ENCODE assay signal across 15 cellular contexts in the genomic region with DNA sequence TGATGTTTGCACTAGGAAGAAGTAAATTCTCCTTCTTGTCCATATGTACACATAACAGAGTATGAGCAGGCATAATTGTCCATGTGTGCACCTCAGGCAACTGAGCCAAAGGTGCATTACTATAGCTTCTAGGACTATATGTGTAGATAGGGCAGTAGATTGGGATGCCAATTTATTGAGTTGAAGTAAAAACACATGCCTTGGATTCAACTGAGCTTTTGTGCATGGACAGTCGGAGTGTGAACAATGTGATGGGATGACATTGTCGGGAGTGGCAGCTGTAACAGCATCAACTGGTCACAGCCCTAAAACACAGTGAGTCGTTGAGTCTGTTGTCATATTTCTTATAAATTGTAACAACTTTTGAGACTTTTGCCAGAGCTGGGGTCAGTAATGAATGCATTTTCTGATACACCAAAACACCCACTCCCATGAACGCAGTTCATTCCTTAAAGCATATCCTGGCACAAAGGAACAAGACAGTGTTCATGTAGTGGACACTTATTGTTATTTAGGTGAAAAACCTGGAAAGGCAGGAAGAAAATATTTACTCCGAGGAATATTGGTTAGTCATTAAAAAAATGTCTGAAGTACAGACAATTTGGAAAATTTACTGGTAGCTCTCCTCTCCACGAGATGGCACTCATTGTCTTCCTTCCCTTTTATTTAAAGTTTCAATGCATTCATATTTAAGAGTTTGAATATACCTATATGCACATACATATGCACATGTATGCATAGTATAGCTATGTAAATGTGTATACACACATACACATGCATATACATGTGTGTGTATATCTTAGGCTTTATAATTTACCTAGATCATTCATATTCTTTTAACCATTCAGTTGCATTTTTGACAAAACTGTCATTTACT.
A peak's percentile ranks its signal among the peaks of the same experiment; 100 is the strongest.
DNase-seq lines count a peak whose midpoint lies in the region; ATAC-seq, FAIRE-seq and TF ChIP-seq lines count a peak whose summit lies in the region.
"Had no signal": no experiment of that assay in that cellular context is flagged by ENCODE, and none has a peak within 500 bp of the region (broad histone marks: within the 10 kb centered on the region; RNA-seq: fewer than 3 reads in every experiment).

No MANE protein-coding gene starts in this region.

- no peak overlapping the region for H3K4me3 Mint-ChIP-seq in naive thymus-derived CD4-positive, alpha-beta T cell
- H3K4me3 Mint-ChIP-seq: activated B cell treated with CpG ODN at 0.5 μM for 24 hours had no signal

- H3K27me3 ChIP-seq in GM12878 (replicated peaks in 1 of 2; ENCODE audit: control insufficient read depth in 2 of 2, insufficient read depth in 2 of 2, low read length in 1 of 2) (no peaks in the 10 kb centered on the region), tibial artery (no peaks in the 10 kb centered on the region)
- peaks cover 0 to 5% of the 10 kb centered on the region in 2 donors for H3K27me3 ChIP-seq in naive thymus-derived CD4-positive, alpha-beta T cell (ENCODE audit: control insufficient read depth in 2 of 2, insufficient read depth in 2 of 2, low read length in 2 of 2)

- no peaks in the 10 kb centered on the region for H3K9me3 Mint-ChIP-seq in naive thymus-derived CD4-positive, alpha-beta T cell
- H3K9me3 Mint-ChIP-seq: activated B cell treated with CpG ODN at 0.5 μM for 24 hours; activated T-helper 2 cell treated with anti-CD3 and anti-CD28 coated beads, Interferon-gamma antibody, Interleukin-2, Interleukin-4, amounts not matched to agents 10 μg/mL and 5 μg/mL and 100 μg/mL, durations not matched to agents 14 hours and 24 hours and 36 hours had no signal

- no peak for FAIRE-seq in GM12878 (lab: Jason Lieb, UNC)

- peaks cover 0 to 2% (median 0%) of the 10 kb centered on the region in 7 donors for H3K4me1 Mint-ChIP-seq in naive thymus-derived CD4-positive, alpha-beta T cell
- H3K4me1 Mint-ChIP-seq: activated B cell treated with CpG ODN at 0.5 μM for 24 hours had no signal

- no peaks in the 10 kb centered on the region for H3K79me2 ChIP-seq in GM12878 (ENCODE audit: control insufficient read depth, insufficient read depth, low read length)

- in situ Hi-C loops in GM12878 (cut with MboI): no loop called here

- peak; percentile 30 for DNase-seq in Daoy (ENCODE audit: low read depth)
- peak; percentile 15 for DNase-seq in MV-4-11 (lab: John Stamatoyannopoulos, UW)
- no peak for DNase-seq in GM12878 (ENCODE audit: low read depth, low spot score)
- peak in 1 of 9 donors; percentile 12 for DNase-seq in naive thymus-derived CD4-positive, alpha-beta T cell
- no peak for DNase-seq in tibial artery
- DNase-seq in activated naive CD4-positive, alpha-beta T cell treated with anti-CD3 and anti-CD28 coated beads, Interleukin-2, amount 50 U/mL, for 16 hours: no peak
- no peak for DNase-seq in anterior cingulate cortex (lab: John Stamatoyannopoulos, UW)
- no peak for DNase-seq in occipital lobe (lab: John Stamatoyannopoulos, UW)
- DNase-seq: activated B cell treated with CpG ODN at 0.5 μM for 24 hours; effector memory CD4-positive, alpha-beta T cell; kidney glomerular epithelial cell; NCI-H524 treated with DMSO at 0.1 percent for 48 hours; stimulated activated CD4-positive, alpha-beta T cell treated with anti-CD3 and anti-CD28 coated beads, Interleukin-4, amount 100 ng/mL, for 4 hours had no signal

- TF ChIP-seq RAD21 in GM12878 (IDR thresholded peaks at IDR 0.05; ENCODE audit: insufficient read depth, low read depth, low read length): 0 out of 2 replicates have a peak, but pooled peaks have one; percentile 11

- H4K20me1 ChIP-seq in GM12878 (ENCODE audit: control insufficient read depth, insufficient read depth): no peaks in the 10 kb centered on the region

- no peak overlapping the region for H2AFZ ChIP-seq in GM12878 (ENCODE audit: control insufficient read depth, low read depth, low read length)

- peak overlapping the region in 1 of 9 donors; percentile 7 for H3K27ac Mint-ChIP-seq in naive thymus-derived CD4-positive, alpha-beta T cell
- H3K27ac Mint-ChIP-seq: activated B cell treated with CpG ODN at 0.5 μM for 24 hours; activated T-helper 2 cell treated with anti-CD3 and anti-CD28 coated beads, Interferon-gamma antibody, Interleukin-2, Interleukin-4, amounts not matched to agents 10 μg/mL and 5 μg/mL and 100 μg/mL, durations not matched to agents 14 hours and 24 hours and 36 hours had no signal

- CTCF ChIA-PET in GM12878 (lab: Yijun Ruan, JAX): interaction anchor here (1.0 to 2.0 kb wide), 4 partner anchors 14 to 1278 kb away, joined by 3 to 6 read pairs (median 4); no protein-coding TSS in a partner anchor
- CTCF ChIA-PET in naive thymus-derived CD4-positive, alpha-beta T cell (lab: Charles Lee): interaction anchor here (0.9 to 4.5 kb wide), 3 partner anchors 366 to 383 kb away, joined by 3 to 15 read pairs (median 4); no protein-coding TSS in a partner anchor

- no peak overlapping the region for H3K4me2 ChIP-seq in GM12878 (ENCODE audit: control insufficient read depth, insufficient read depth)

- H3K27me3 Mint-ChIP-seq in naive thymus-derived CD4-positive, alpha-beta T cell: peaks cover 0 to 4% (median 0%) of the 10 kb centered on the region in 5 donors

- H3K27ac ChIP-seq in GM12878 (ENCODE audit: control insufficient read depth, insufficient read depth) (no peak overlapping the region), tibial artery (no peak overlapping the region)
- no peak overlapping the region for H3K27ac ChIP-seq in naive thymus-derived CD4-positive, alpha-beta T cell (ENCODE audit: low read depth, low read length)
- H3K27ac ChIP-seq: thoracic aorta had no signal

- RAD21 ChIA-PET in GM12878 (lab: Charles Lee; ENCODE audit: unreplicated experiment): interaction anchor here (1.0 kb wide), 2 partner anchors 375 to 382 kb away, joined by 3 to 5 read pairs; no protein-coding TSS in a partner anchor

- BruUV-seq in GM12878 (replicated peaks; lab: Mats Ljungman, UMichigan): no TSS peak

- H3K9me3 ChIP-seq in GM12878 (replicated peaks; ENCODE audit: control insufficient read depth, insufficient read depth, low read length) (no peaks in the 10 kb centered on the region), tibial artery (no peaks in the 10 kb centered on the region)
- no peaks in the 10 kb centered on the region for H3K9me3 ChIP-seq in naive thymus-derived CD4-positive, alpha-beta T cell (ENCODE audit: control insufficient read depth in 2 of 3, low read length in 3 of 3)
- H3K9me3 ChIP-seq: thoracic aorta had no signal

- no peak for TF ChIP-seq POLR2A in GM12878 (IDR thresholded peaks at IDR 0.05; ENCODE audit: low read depth, low read length)

- POLR2A ChIA-PET in GM12878 (lab: Charles Lee): no interaction called here
- POLR2A ChIA-PET in naive thymus-derived CD4-positive, alpha-beta T cell (lab: Charles Lee): no interaction called here

- peaks cover 0 to 1% (median 0%) of the 10 kb centered on the region in 5 donors for H3K36me3 Mint-ChIP-seq in naive thymus-derived CD4-positive, alpha-beta T cell

- TF ChIP-seq EP300 in GM12878 (IDR thresholded peaks at IDR 0.05; ENCODE audit: borderline replicate concordance in 1 of 2, control insufficient read depth in 1 of 2, low read depth in 2 of 2, low read length in 2 of 2): no peak

- TF ChIP-seq CTCF in GM12878 (IDR thresholded peaks at IDR 0.05 in 2 of 3, conservative IDR thresholded peaks at IDR 0.05 in 1 of 3; ENCODE audit: control insufficient read depth in 2 of 3, extremely low read depth in 1 of 3, insufficient read depth in 1 of 3, low read depth in 3 of 3, low read length in 3 of 3) (peak in 2 of 3 experiments; percentile 7 to 40; a peak in 1 of 6 replicates), tibial artery (IDR thresholded peaks at IDR 0.05) (no peak)

- 47% methylated on average over 6 of the region's 6 CpGs for WGBS in GM12878 (ENCODE audit: insufficient coverage, insufficient replicate concordance, low lambda C conversion rate, missing lambda C conversion rate)

- intact Hi-C loops in GM12878 (cut with micrococcal nuclease; ENCODE audit: unreplicated experiment): no loop called here
- intact Hi-C loops in naive thymus-derived CD4-positive, alpha-beta T cell (cut with micrococcal nuclease): loop anchor here in 1 of 2 donors (1.0 kb wide), 3 partner anchors 320 to 481 kb away; no protein-coding TSS in a partner anchor
- intact Hi-C loops in tibial artery (cut with DNase I; ENCODE audit: low total_unique reads): no loop called here

- H3K4me1 ChIP-seq in GM12878 (ENCODE audit: control insufficient read depth, insufficient read depth, low read length) (no peaks in the 10 kb centered on the region), tibial artery (peaks cover 0 to 17% (median 11%) of the 10 kb centered on the region in 4 donors)
- no peaks in the 10 kb centered on the region for H3K4me1 ChIP-seq in naive thymus-derived CD4-positive, alpha-beta T cell (ENCODE audit: control insufficient read depth in 2 of 2, insufficient read depth in 2 of 2, low read length in 2 of 2)

- no peak overlapping the region for H3K9ac ChIP-seq in GM12878 (ENCODE audit: control insufficient read depth, insufficient read depth, low read length)

- no peak overlapping the region for H3K4me3 ChIP-seq in GM12878
- H3K4me3 ChIP-seq in naive thymus-derived CD4-positive, alpha-beta T cell (ENCODE audit: low read length): no peak overlapping the region
- H3K4me3 ChIP-seq in tibial artery: no peak overlapping the region
- H3K4me3 ChIP-seq: thoracic aorta had no signal

- H3K36me3 ChIP-seq in GM12878 (ENCODE audit: control insufficient read depth in 2 of 2, insufficient read depth in 2 of 2, low read length in 1 of 2) (no peaks in the 10 kb centered on the region), tibial artery (no peaks in the 10 kb centered on the region)
- no peaks in the 10 kb centered on the region for H3K36me3 ChIP-seq in naive thymus-derived CD4-positive, alpha-beta T cell (ENCODE audit: control insufficient read depth in 2 of 3, insufficient read depth in 3 of 3, low read length in 3 of 3)
- H3K36me3 ChIP-seq: thoracic aorta had no signal

- ATAC-seq in GM12878: no peak
- peak; percentile 32 for ATAC-seq in naive thymus-derived CD4-positive, alpha-beta T cell

- SMC1A ChIA-PET in GM12878 (lab: Charles Lee; ENCODE audit: uncharacterized antibody, unreplicated experiment): interaction anchor here (0.8 to 1.1 kb wide), 2 partner anchors 22 to 381 kb away, joined by 3 to 4 read pairs; no protein-coding TSS in a partner anchor

TF ChIP-seq in GM12878, 131 proteins besides CTCF, POLR2A, EP300 and RAD21 (continues in another document):
- TF ChIP-seq FOXM1 (IDR thresholded peaks at IDR 0.05; ENCODE audit: low read depth, low read length) (no peak), CEBPB (IDR thresholded peaks at IDR 0.05; ENCODE audit: borderline replicate concordance in 1 of 2, low read depth in 2 of 2, low read length in 2 of 2) (no peak), PAX5 (IDR thresholded peaks at IDR 0.05; ENCODE audit: borderline replicate concordance, low read depth, low read length) (no peak)

Comparison
In these comparisons a context has a peak if more than half of its experiments do, and no peak if none do; other contexts are left out.
1. DNase-seq: peak in Daoy (single experiment) and MV-4-11 (single experiment); none in GM12878 (single experiment), tibial artery (0 of 2), activated naive CD4-positive, alpha-beta T cell treated with anti-CD3 and anti-CD28 coated beads, Interleukin-2, amount 50 U/mL, for 16 hours (single experiment), anterior cingulate cortex (0 of 58) and occipital lobe (single experiment).
2. CTCF ChIP-seq: peak in GM12878 (2 of 3); none in tibial artery (0 of 2).